In genomic region chr18:80108739-80109675, GRCh38 we compare ENCODE assay signal across 8 cellular contexts. TPM values are rescaled to one million over a fixed set of nuclear protein-coding genes. Genes with fewer than 3 reads are reported as not detected.
A peak's percentile ranks its signal among the peaks of the same experiment; 100 is the strongest.
DNase-seq lines count a peak whose midpoint lies in the region; ATAC-seq and TF ChIP-seq lines count a peak whose summit lies in the region.

Gene ADNP2 (plus strand): TSS chr18:80109262. CDS start chr18:80117543, 8,281 bp downstream.

- H3K27me3 ChIP-seq in rectal smooth muscle tissue (ENCODE audit: control insufficient read depth, insufficient read depth, low read length) (no peaks in the 10 kb centered on the region), aorta (ENCODE audit: control insufficient read depth in 1 of 2, insufficient read depth in 2 of 2, low read length in 1 of 2) (no peaks in the 10 kb centered on the region)

- TF ChIP-seq CTCF in GM13977 (IDR thresholded peaks at IDR 0.05; ENCODE audit: extremely low read depth, insufficient read depth, missing control alignments) = no peak

- WGBS in aorta, 2 donors = 2% methylated on average over 37 to 76 of the region's 76 CpGs

- H3K27ac ChIP-seq in rectal smooth muscle tissue (ENCODE audit: low read depth, low read length) = peak within 1 kb of the TSS; percentile 94
- H3K27ac ChIP-seq in aorta (ENCODE audit: low read depth in 1 of 2, low read length in 2 of 2) = peak within 1 kb of the TSS; percentile 96 to 98

- H3K4me3 ChIP-seq in rectal smooth muscle tissue (ENCODE audit: low read length) (peak within 1 kb of the TSS; percentile 78), aorta (ENCODE audit: low read length in 2 of 2) (peak within 1 kb of the TSS; percentile 97 to 99)

- peak within 1 kb of the TSS; percentile 6 for H3K9ac ChIP-seq in rectal smooth muscle tissue (ENCODE audit: low read length)

- DNase-seq in GM13977 (ENCODE audit: low spot score) (peak; percentile 88), NCI-H1694 (lab: John Stamatoyannopoulos, UW) (peak; percentile 78), T-helper 2 cell (peak; percentile 44 to 95 (median 81)), anterior cingulate cortex (lab: John Stamatoyannopoulos, UW) (peak in 57 of 58 donors; percentile 42 to 99 (median 84)), hepatic stellate cell (ENCODE audit: low spot score) (peak; percentile 92), aorta (peak; percentile 88 to 90)

- ATAC-seq in HG02852 (IDR thresholded peaks at IDR 0.05; ENCODE audit: unreplicated experiment) = peak; percentile 72
- ATAC-seq in aorta (ENCODE audit: low FRiP score) = peak; percentile 87

- H3K4me1 ChIP-seq in rectal smooth muscle tissue (ENCODE audit: control insufficient read depth, insufficient read depth, low read length) (peaks cover 11% of the 10 kb centered on the region), aorta (ENCODE audit: control insufficient read depth in 1 of 2, insufficient read depth in 2 of 2, low read length in 2 of 2) (no peaks in the 10 kb centered on the region)

- intact Hi-C loops in aorta (cut with DNase I) = loop anchor here (1.0 to 10.0 kb wide), 4 partner anchors 75 to 434 kb away; partner anchors contain the start of genes TXNL4A (in 2 of the 2), CTDP1 (in 1 of the 2) and RBFA (in 1 of the 2)

- no peaks in the 10 kb centered on the region for H3K9me3 ChIP-seq in aorta (ENCODE audit: control insufficient read depth, low read length)

- H3K36me3 ChIP-seq in rectal smooth muscle tissue (ENCODE audit: control insufficient read depth, insufficient read depth, low read length) (no peaks in the 10 kb centered on the region), aorta (ENCODE audit: control insufficient read depth in 1 of 2, insufficient read depth in 2 of 2, low read length in 1 of 2) (no peaks in the 10 kb centered on the region)

- in situ Hi-C loops in GM13977 (cut with MboI; ENCODE audit: low pct_unique_long_range_greater_than_20kb, low sequenced_read_pairs, unreplicated experiment) = no loop called here

RNA-seq across cellular contexts. Expression of gene ADNP2, which starts in this region (rescaled TPM):
- 10 to 100 TPM; 17.5 to 20.1 TPM for total RNA-seq in aorta
- 1 to 10 TPM; 3.1 to 5.2 TPM for polyA plus RNA-seq in aorta

Comparison
In these comparisons a context has a peak if more than half of its experiments do, and no peak if none do; other contexts are left out.
1. Peak in every context shown above with its lines: DNase-seq, ATAC-seq, H3K4me3 ChIP-seq and H3K27ac ChIP-seq.